ENCODE assay signal across 9 cellular contexts in genomic region chr18:8389391-8390340, GRCh38.
DNase-seq lines count a peak whose midpoint lies in the region; ATAC-seq, FAIRE-seq and TF ChIP-seq lines count a peak whose summit lies in the region.
"Had no signal": no experiment of that assay in that cellular context is flagged by ENCODE, and none has a peak within 500 bp of the region (broad histone marks: within the 10 kb centered on the region; RNA-seq: fewer than 3 reads in every experiment).

No MANE protein-coding gene starts in this region.

- ATAC-seq in HG03103 (IDR thresholded peaks at IDR 0.05; ENCODE audit: low read depth, unreplicated experiment): peak; percentile 73
- peak; percentile 97 for ATAC-seq in K562
- ATAC-seq in GM19463 (IDR thresholded peaks at IDR 0.05; ENCODE audit: unreplicated experiment): no peak

- H3K4me3 ChIP-seq in K562: no peak overlapping the region
- H3K4me3 ChIP-seq in iPS DF 6.9 (ENCODE audit: low read length): no peak overlapping the region

- TF ChIP-seq POLR2A in K562 (conservative IDR thresholded peaks at IDR 0.05): no peak

- H3K9me3 ChIP-seq in K562 (replicated peaks; ENCODE audit: control insufficient read depth, insufficient read depth, low read depth, low read length) (no peaks in the 10 kb centered on the region), iPS DF 6.9 (ENCODE audit: control insufficient read depth, insufficient read depth, low read length) (no peaks in the 10 kb centered on the region)

- H3K36me3 ChIP-seq in K562 (ENCODE audit: control insufficient read depth, insufficient read depth, low read length) (no peaks in the 10 kb centered on the region), iPS DF 6.9 (ENCODE audit: control insufficient read depth, insufficient read depth, low read length) (no peaks in the 10 kb centered on the region)

- no peaks in the 10 kb centered on the region for H4K20me1 ChIP-seq in K562 (replicated peaks; ENCODE audit: control insufficient read depth, insufficient read depth, low read length)

- H3K27me3 Mint-ChIP-seq in activated T-helper 2 cell treated with anti-CD3 and anti-CD28 coated beads, Interferon-gamma antibody, Interleukin-2, Interleukin-4, amounts not matched to agents 10 μg/mL and 5 μg/mL and 100 μg/mL, durations not matched to agents 14 hours and 24 hours and 36 hours (ENCODE audit: low read depth): no peaks in the 10 kb centered on the region

- H3K36me3 Mint-ChIP-seq in activated T-helper 2 cell treated with anti-CD3 and anti-CD28 coated beads, Interferon-gamma antibody, Interleukin-2, Interleukin-4, amounts not matched to agents 10 μg/mL and 5 μg/mL and 100 μg/mL, durations not matched to agents 14 hours and 24 hours and 36 hours (ENCODE audit: low read depth): no peaks in the 10 kb centered on the region

- H3K27ac ChIP-seq in K562 (ENCODE audit: extremely low read depth, low read depth, low read length) (no peak overlapping the region), iPS DF 6.9 (ENCODE audit: low read length) (no peak overlapping the region)

- DNase-seq in ELF-1 (ENCODE audit: low read depth, low spot score): peak; percentile 84
- DNase-seq in NCI-H82 (lab: John Stamatoyannopoulos, UW): peak; percentile 80
- peak; percentile 69 to 75 (median 72) for DNase-seq in K562 (ENCODE audit: extremely low read depth in 1 of 4, low spot score in 3 of 4)
- DNase-seq in iPS DF 6.9 (ENCODE audit: low read depth, low spot score): peak; percentile 72
- peak; percentile 3 to 31 for DNase-seq in stimulated activated CD4-positive, alpha-beta T cell treated with anti-CD3 and anti-CD28 coated beads, Interleukin-15, amount 100 ng/mL, for 48 hours (ENCODE audit: low read depth in 2 of 2)
- DNase-seq in activated T-helper 2 cell treated with anti-CD3 and anti-CD28 coated beads, Interferon-gamma antibody, Interleukin-2, Interleukin-4, amounts not matched to agents 10 μg/mL and 5 μg/mL and 100 μg/mL, durations not matched to agents 14 hours and 24 hours and 36 hours (ENCODE audit: low spot score): no peak
- DNase-seq: activated B cell treated with CpG ODN at 0.5 μM for 24 hours had no signal

- peak; percentile 93 for FAIRE-seq in K562 (lab: Jason Lieb, UNC)

- no peak overlapping the region for H3K4me3 Mint-ChIP-seq in activated T-helper 2 cell treated with anti-CD3 and anti-CD28 coated beads, Interferon-gamma antibody, Interleukin-2, Interleukin-4, amounts not matched to agents 10 μg/mL and 5 μg/mL and 100 μg/mL, durations not matched to agents 14 hours and 24 hours and 36 hours (ENCODE audit: low read depth)
- H3K4me3 Mint-ChIP-seq: activated B cell treated with CpG ODN at 0.5 μM for 24 hours had no signal

- no peaks in the 10 kb centered on the region for H3K4me1 ChIP-seq in K562 (replicated peaks in 1 of 2; ENCODE audit: control insufficient read depth in 2 of 2, insufficient read depth in 2 of 2, low read length in 2 of 2)
- H3K4me1 ChIP-seq in iPS DF 6.9 (ENCODE audit: control insufficient read depth, insufficient read depth, low read length): no peaks in the 10 kb centered on the region

- intact Hi-C loops in K562 (cut with micrococcal nuclease): loop anchor here (1.0 kb wide), 1 partner anchor 1168 kb away; no protein-coding TSS in a partner anchor
- intact Hi-C loops in activated T-helper 2 cell treated with anti-CD3 and anti-CD28 coated beads, Interferon-gamma antibody, Interleukin-2, Interleukin-4, amounts not matched to agents 10 μg/mL and 5 μg/mL and 100 μg/mL, durations not matched to agents 14 hours and 24 hours and 36 hours (cut with micrococcal nuclease): no loop called here

- no TSS peak for BruUV-seq in K562 (replicated peaks; lab: Mats Ljungman, UMichigan)

- CTCF ChIA-PET in K562 (lab: Yijun Ruan, JAX; ENCODE audit: low intra/inter-chr PET ratio): interaction anchor here (0.6 kb wide), 1 partner anchor 1283 kb away, joined by 3 read pairs; no protein-coding TSS in a partner anchor

- no peak overlapping the region for H3K27ac Mint-ChIP-seq in activated T-helper 2 cell treated with anti-CD3 and anti-CD28 coated beads, Interferon-gamma antibody, Interleukin-2, Interleukin-4, amounts not matched to agents 10 μg/mL and 5 μg/mL and 100 μg/mL, durations not matched to agents 14 hours and 24 hours and 36 hours
- H3K27ac Mint-ChIP-seq: activated B cell treated with CpG ODN at 0.5 μM for 24 hours had no signal

- no peaks in the 10 kb centered on the region for H3K9me3 Mint-ChIP-seq in activated T-helper 2 cell treated with anti-CD3 and anti-CD28 coated beads, Interferon-gamma antibody, Interleukin-2, Interleukin-4, amounts not matched to agents 10 μg/mL and 5 μg/mL and 100 μg/mL, durations not matched to agents 14 hours and 24 hours and 36 hours
- H3K9me3 Mint-ChIP-seq: activated B cell treated with CpG ODN at 0.5 μM for 24 hours had no signal

- H3K4me1 Mint-ChIP-seq in activated T-helper 2 cell treated with anti-CD3 and anti-CD28 coated beads, Interferon-gamma antibody, Interleukin-2, Interleukin-4, amounts not matched to agents 10 μg/mL and 5 μg/mL and 100 μg/mL, durations not matched to agents 14 hours and 24 hours and 36 hours (ENCODE audit: low read depth): no peaks in the 10 kb centered on the region
- H3K4me1 Mint-ChIP-seq: activated B cell treated with CpG ODN at 0.5 μM for 24 hours had no signal

- no peaks in the 10 kb centered on the region for H3K79me2 ChIP-seq in K562 (ENCODE audit: control insufficient read depth, insufficient read depth, low read length)

- 5% methylated on average over 14 of the region's 14 CpGs for WGBS in K562 (ENCODE audit: insufficient coverage, low coverage, missing lambda C conversion rate)
- WGBS in iPS DF 6.9 (ENCODE audit: insufficient coverage, insufficient read length): no CpG with 5 or more reads among the region's 14 CpGs

- no peak overlapping the region for H3K4me2 ChIP-seq in K562 (ENCODE audit: insufficient read depth, low read length)

- in situ Hi-C loops in K562 (cut with MboI): no loop called here

- H3K9ac ChIP-seq in K562 (ENCODE audit: insufficient read depth in 1 of 2, low read depth in 2 of 2, low read length in 2 of 2): no peak overlapping the region

- H2AFZ ChIP-seq in K562 (ENCODE audit: low read depth, low read length): no peak overlapping the region

- H3K9me1 ChIP-seq in K562 (ENCODE audit: control insufficient read depth, insufficient read depth, low read length): no peaks in the 10 kb centered on the region

- peak; percentile 77 to 94 (median 87) for TF ChIP-seq CTCF in K562 (IDR thresholded peaks at IDR 0.05 in 2 of 3, conservative IDR thresholded peaks at IDR 0.05 in 1 of 3; ENCODE audit: insufficient read depth in 2 of 3, low read depth in 1 of 3, low read length in 3 of 3)

- POLR2A ChIA-PET in K562 (lab: Yijun Ruan, JAX): interaction anchor here (1.1 kb wide), 1 partner anchor 9 kb away, joined by 5 read pairs; no protein-coding TSS in a partner anchor

- no peak for TF ChIP-seq EP300 in K562 (IDR thresholded peaks at IDR 0.05; ENCODE audit: low read length)

- H3K27me3 ChIP-seq in K562 (ENCODE audit: control insufficient read depth in 2 of 2, insufficient read depth in 2 of 2, low read length in 2 of 2): peaks cover 10 to 11% of the 10 kb centered on the region in 2 experiments; a peak in 3 of 5 replicates
- H3K27me3 ChIP-seq in iPS DF 6.9 (ENCODE audit: control insufficient read depth, insufficient read depth, low read length): no peaks in the 10 kb centered on the region

- TF ChIP-seq RAD21 in K562 (CRISPR knock-in tag; conservative IDR thresholded peaks at IDR 0.05 in 1 of 2, IDR thresholded peaks at IDR 0.05 in 1 of 2): peak; percentile 53 to 77

TF ChIP-seq in K562, 482 proteins besides CTCF, POLR2A, EP300 and RAD21:
- TF ChIP-seq CHD1 (IDR thresholded peaks at IDR 0.05; ENCODE audit: low read length): no peak
- TF ChIP-seq CBX5 (IDR thresholded peaks at IDR 0.05; ENCODE audit: borderline replicate concordance, low read depth): no peak
- TF ChIP-seq RB1 (IDR thresholded peaks at IDR 0.05; ENCODE audit: low read depth): peak; percentile 26; the same call in 1 of the 2 replicates
- TF ChIP-seq GATA2 (CRISPR knock-in tag; IDR thresholded peaks at IDR 0.05): no peak
- peak; percentile 48 for TF ChIP-seq SMC3 (conservative IDR thresholded peaks at IDR 0.05; ENCODE audit: insufficient read depth, low read depth, low read length)
- no peak for TF ChIP-seq RBM15 (IDR thresholded peaks at IDR 0.05; ENCODE audit: insufficient read depth, low read length)
- TF ChIP-seq PRPF4 (IDR thresholded peaks at IDR 0.05; ENCODE audit: insufficient read depth, low read depth, low read length, poor library complexity, severe bottlenecking): no peak
- TF ChIP-seq CTCFL (IDR thresholded peaks at IDR 0.05; ENCODE audit: borderline replicate concordance, insufficient read depth, low read depth, low read length, poor library complexity, severe bottlenecking): peak; percentile 62
- 0 out of 2 replicates have a peak, but pooled peaks have one; percentile 30 for TF ChIP-seq DEAF1 (CRISPR knock-in tag; IDR thresholded peaks at IDR 0.05)
- no peak for TF ChIP-seq EWSR1 (IDR thresholded peaks at IDR 0.05; ENCODE audit: borderline replicate concordance, low read depth, partially characterized antibody)
